29 cellular contexts compared by ENCODE assay signal in the genomic region with DNA sequence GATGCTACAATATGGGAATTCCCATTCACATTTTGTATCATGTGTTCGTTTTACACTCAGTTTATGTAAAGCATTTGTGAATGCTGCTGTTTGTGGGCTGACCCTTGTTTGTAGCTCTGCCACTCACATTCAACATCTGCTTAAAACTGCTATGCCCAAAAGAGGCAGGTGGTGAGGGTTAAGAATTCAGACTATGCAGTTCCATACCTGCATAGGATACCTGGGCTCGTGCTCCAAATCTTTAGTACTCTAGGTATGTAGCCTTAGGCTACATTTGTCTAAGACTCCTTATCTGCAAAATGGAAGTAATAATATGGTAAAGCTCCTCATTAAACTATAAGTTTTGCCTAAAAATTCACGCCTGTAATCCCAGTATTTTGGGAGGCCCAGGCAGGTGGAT.
"Had no signal": no experiment of that assay in that cellular context is flagged by ENCODE, and none has a peak within 500 bp of the region (broad histone marks: within the 10 kb centered on the region; RNA-seq: fewer than 3 reads in every experiment).

No MANE protein-coding gene starts in this region.

- H3K36me3 ChIP-seq: neural progenitor cell, ovary, right lobe of liver, sigmoid colon, suprapubic skin, tibial artery, upper lobe of right lung, uterus had no signal

- H3K27ac Mint-ChIP-seq: naive thymus-derived CD4-positive, alpha-beta T cell; natural killer cell; nephron; neural progenitor cell; progenitor cell of endocrine pancreas; stimulated activated effector memory CD8-positive, alpha-beta T cell treated with anti-CD3 and anti-CD28 coated beads, Interleukin-12 subunit alpha, Interleukin-12 subunit beta, amount 100 ng/mL, for 72 hours; stimulated activated naive CD8-positive, alpha-beta T cell treated with anti-CD3 and anti-CD28 coated beads, Interleukin-15, amount 100 ng/mL, for 72 hours; type B pancreatic cell had no signal

- H3K4me2 ChIP-seq: neural progenitor cell had no signal

- H3K27me3 ChIP-seq: neural progenitor cell, ovary, right lobe of liver, sigmoid colon, suprapubic skin, testis, tibial artery, upper lobe of right lung, uterus had no signal

- H2AFZ ChIP-seq: neural progenitor cell, parathyroid adenoma had no signal

- H3K4me3 ChIP-seq: neural progenitor cell, ovary, psoas muscle, right lobe of liver, sigmoid colon, suprapubic skin, testis, tibial artery, upper lobe of right lung, uterus had no signal

- H3K27ac ChIP-seq: neural progenitor cell, ovary, parathyroid adenoma, psoas muscle, right lobe of liver, sigmoid colon, suprapubic skin, testis, tibial artery, upper lobe of right lung, uterus had no signal

- H3K27me3 Mint-ChIP-seq: progenitor cell of endocrine pancreas had no signal

- H3K9me3 Mint-ChIP-seq: type B pancreatic cell had no signal

- H3K4me1 ChIP-seq: psoas muscle, right lobe of liver, sigmoid colon, suprapubic skin, testis, tibial artery, upper lobe of right lung, uterus had no signal

- H3K4me1 Mint-ChIP-seq: naive thymus-derived CD4-positive, alpha-beta T cell; natural killer cell; nephron; stimulated activated effector memory CD8-positive, alpha-beta T cell treated with anti-CD3 and anti-CD28 coated beads, Interleukin-12 subunit alpha, Interleukin-12 subunit beta, amount 100 ng/mL, for 72 hours had no signal

- H3K9me3 ChIP-seq: ovary, psoas muscle, right lobe of liver, sigmoid colon, suprapubic skin, testis, tibial artery, upper lobe of right lung, uterus had no signal

- H3K9ac ChIP-seq: neural progenitor cell, parathyroid adenoma had no signal

- H3K79me2 ChIP-seq: parathyroid adenoma had no signal

- ATAC-seq: naive thymus-derived CD4-positive, alpha-beta T cell; natural killer cell; psoas muscle; right cardiac atrium; right lobe of liver; stimulated activated effector memory CD8-positive, alpha-beta T cell treated with anti-CD3 and anti-CD28 coated beads, Interleukin-12 subunit alpha, Interleukin-12 subunit beta, amount 100 ng/mL, for 72 hours; stimulated activated naive CD8-positive, alpha-beta T cell treated with anti-CD3 and anti-CD28 coated beads, Interleukin-15, amount 100 ng/mL, for 72 hours; stimulated activated naive CD8-positive, alpha-beta T cell treated with anti-CD3 and anti-CD28 coated beads, Interleukin-15, Interleukin-2, amounts not matched to agents 100 U/mL and 50 U/mL, for 24 hours; upper lobe of right lung had no signal

- DNase-seq: naive thymus-derived CD4-positive, alpha-beta T cell; natural killer cell; occipital lobe; ovary; posterior cingulate gyrus; psoas muscle; right cardiac atrium; right lobe of liver; sigmoid colon; small intestine; stimulated activated CD4-positive, alpha-beta T cell treated with anti-CD3 and anti-CD28 coated beads, Interleukin-15, amount 100 ng/mL, for 24 hours; stimulated activated CD4-positive, alpha-beta T cell treated with anti-CD3 and anti-CD28 coated beads, Interleukin-2, amount 100 ng/mL, for 24 hours; stimulated activated CD4-positive, alpha-beta T cell treated with anti-CD3 and anti-CD28 coated beads, Interleukin-2, amount 100 ng/mL, for 48 hours; stimulated activated CD4-positive, alpha-beta T cell treated with anti-CD3 and anti-CD28 coated beads, Interleukin-4, amount 100 ng/mL, for 24 hours; stimulated activated naive CD4-positive, alpha-beta T cell; stimulated activated naive CD8-positive, alpha-beta T cell treated with anti-CD3 and anti-CD28 coated beads, Interleukin-15, amount 100 ng/mL, for 72 hours; stimulated activated naive CD8-positive, alpha-beta T cell treated with anti-CD3 and anti-CD28 coated beads, Interleukin-15, Interleukin-2, amounts not matched to agents 100 U/mL and 50 U/mL, for 24 hours; substantia nigra; testis; tibial artery; upper lobe of right lung; uterus had no signal

- H3K4me3 Mint-ChIP-seq: naive thymus-derived CD4-positive, alpha-beta T cell; natural killer cell; nephron; neural progenitor cell; stimulated activated effector memory CD8-positive, alpha-beta T cell treated with anti-CD3 and anti-CD28 coated beads, Interleukin-12 subunit alpha, Interleukin-12 subunit beta, amount 100 ng/mL, for 72 hours; stimulated activated naive CD8-positive, alpha-beta T cell treated with anti-CD3 and anti-CD28 coated beads, Interleukin-15, amount 100 ng/mL, for 72 hours; type B pancreatic cell had no signal

- FAIRE-seq: small intestine had no signal

- H3K36me3 Mint-ChIP-seq: naive thymus-derived CD4-positive, alpha-beta T cell; neural progenitor cell; stimulated activated effector memory CD8-positive, alpha-beta T cell treated with anti-CD3 and anti-CD28 coated beads, Interleukin-12 subunit alpha, Interleukin-12 subunit beta, amount 100 ng/mL, for 72 hours; type B pancreatic cell had no signal
